ENCODE assay signal across 8 cellular contexts in the genomic region with DNA sequence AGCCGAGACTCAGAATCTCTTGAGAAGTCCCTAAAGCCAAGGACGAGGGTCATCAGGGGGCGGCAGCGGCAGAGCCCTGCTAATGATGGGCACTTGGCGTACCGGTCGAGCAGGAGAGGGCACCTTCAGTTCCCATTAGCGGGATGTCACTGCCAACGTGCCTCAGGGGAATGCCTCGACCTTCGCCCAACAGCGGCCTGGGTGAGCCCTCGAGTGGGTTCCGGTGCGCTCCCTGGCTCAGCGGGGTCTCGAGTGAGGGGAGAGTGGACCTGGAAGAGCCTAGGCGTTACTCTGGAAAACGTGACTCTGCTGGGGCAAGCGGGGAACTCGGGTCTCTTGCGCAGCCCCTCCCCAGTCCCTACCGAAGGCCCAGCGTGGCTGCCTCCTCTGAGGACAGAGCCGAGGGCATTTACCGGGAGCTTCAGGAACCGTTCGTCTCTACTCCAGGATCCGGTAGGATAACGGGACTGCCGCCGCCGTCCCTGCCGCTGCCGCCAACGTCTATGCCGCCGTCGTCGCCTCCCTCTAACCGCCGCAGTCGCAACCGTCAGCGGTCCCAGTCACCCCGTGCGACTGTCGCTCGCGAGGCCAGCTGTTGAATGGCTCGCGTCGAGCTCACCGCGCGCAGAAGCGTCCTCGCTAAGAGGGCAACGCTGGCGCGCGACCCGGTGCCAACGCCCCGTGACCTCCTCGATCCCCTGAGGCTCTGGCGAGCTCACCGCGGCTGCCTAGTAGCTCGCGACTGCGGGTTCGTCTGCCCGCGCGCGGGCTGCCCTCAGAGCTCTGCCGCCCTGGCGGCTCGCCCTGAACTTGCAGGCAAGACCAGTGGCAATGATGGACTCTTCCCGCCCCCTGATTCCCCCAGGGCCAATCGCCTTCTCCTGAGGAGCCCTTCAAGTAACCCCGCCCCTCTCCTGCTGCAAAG. TPM values are rescaled to one million over a fixed set of nuclear protein-coding genes. Genes with fewer than 3 reads are reported as not detected.
DNase-seq lines count a peak whose midpoint lies in the region; TF ChIP-seq lines count a peak whose summit lies in the region.

No MANE protein-coding gene starts in this region.

- no peak overlapping the region; the same call in 1 of the 2 replicates for H3K4me3 ChIP-seq in AG10803 (ENCODE audit: low read length)
- H3K4me3 ChIP-seq in SK-N-SH (ENCODE audit: low read depth in 2 of 2, low read length in 1 of 2) = no peak overlapping the region; a peak in 1 of 4 replicates
- peak overlapping the region in 1 of 4 donors; percentile 18 for H3K4me3 ChIP-seq in adrenal gland
- H3K4me3 ChIP-seq in iPS-15b (ENCODE audit: low read depth, low read length) = peak overlapping the region; percentile 48

- intact Hi-C loops in adrenal gland (cut with DNase I) (no loop called here), posterior vena cava (cut with DNase I) (no loop called here)

- POLR2A ChIA-PET in SK-N-SH (lab: Yijun Ruan, JAX) = no interaction called here

- CTCF ChIA-PET in SK-N-SH (lab: Yijun Ruan, JAX) = no interaction called here

- H3K36me3 ChIP-seq in SK-N-SH (replicated peaks in 1 of 2; ENCODE audit: control insufficient read depth in 1 of 2, insufficient read depth in 2 of 2, low read length in 1 of 2) (no peaks in the 10 kb centered on the region), adrenal gland (replicated peaks in 1 of 2) (no peaks in the 10 kb centered on the region), iPS-15b (ENCODE audit: control insufficient read depth, insufficient read depth, low read length) (no peaks in the 10 kb centered on the region)

- H3K9me3 ChIP-seq in SK-N-SH = no peaks in the 10 kb centered on the region
- no peaks in the 10 kb centered on the region for H3K9me3 ChIP-seq in adrenal gland (replicated peaks in 1 of 3)
- H3K9me3 ChIP-seq in iPS-15b (ENCODE audit: control insufficient read depth, insufficient read depth, low read length) = no peaks in the 10 kb centered on the region

- no peak for TF ChIP-seq EP300 in SK-N-SH (IDR thresholded peaks at IDR 0.05; ENCODE audit: borderline replicate concordance in 1 of 2, low read depth in 1 of 2, low read length in 1 of 2)

- no peak for TF ChIP-seq POLR2A in adrenal gland (IDR thresholded peaks at IDR 0.05)

- no peaks in the 10 kb centered on the region for H3K9me2 ChIP-seq in SK-N-SH

- TF ChIP-seq CTCF in AG10803 (conservative IDR thresholded peaks at IDR 0.05; ENCODE audit: low read length) (peak; percentile 15; the same call in 1 of the 2 replicates), SK-N-SH (IDR thresholded peaks at IDR 0.05) (peak; percentile 14; the same call in 1 of the 2 replicates), adrenal gland (IDR thresholded peaks at IDR 0.05) (peak in 2 of 6 experiments; percentile 17 to 30)

- H3K27ac ChIP-seq in SK-N-SH (ENCODE audit: low read depth in 2 of 2, low read length in 1 of 2) (no peak overlapping the region), adrenal gland (no peak overlapping the region)

- no peaks in the 10 kb centered on the region for H4K20me1 ChIP-seq in SK-N-SH (ENCODE audit: insufficient read depth)

- H3K79me2 ChIP-seq in SK-N-SH (ENCODE audit: insufficient read depth) = no peaks in the 10 kb centered on the region

- H3F3A ChIP-seq in SK-N-SH (replicated peaks; ENCODE audit: insufficient read depth) = no peaks in the 10 kb centered on the region

- DNase-seq in AG10803 (ENCODE audit: low read depth) (peak; percentile 46), SK-N-SH (peak; percentile 27), adrenal gland (peak in 6 of 7 donors; percentile 18 to 30 (median 25)), NCI-H446 treated with DMSO at 0.1 percent for 48 hours (lab: John Stamatoyannopoulos, UW) (no peak), posterior vena cava (ENCODE audit: low spot score) (no peak), NAMALWA (ENCODE audit: low spot score) (no peak)
- peak; percentile 48 for DNase-seq in stimulated activated CD4-positive, alpha-beta T cell treated with anti-CD3 and anti-CD28 coated beads, Interleukin-4, amount 100 ng/mL, for 1 hour

- H3K9ac ChIP-seq in SK-N-SH (no peak overlapping the region), iPS-15b (ENCODE audit: low read depth, low read length) (no peak overlapping the region)

- H3K4me2 ChIP-seq in SK-N-SH = no peak overlapping the region

- H3K4me1 ChIP-seq in SK-N-SH (ENCODE audit: control insufficient read depth in 1 of 2, insufficient read depth in 2 of 2, low read depth in 1 of 2, low read length in 1 of 2) (no peaks in the 10 kb centered on the region), adrenal gland (replicated peaks in 1 of 2) (no peaks in the 10 kb centered on the region), iPS-15b (ENCODE audit: control insufficient read depth, insufficient read depth, low read length) (no peaks in the 10 kb centered on the region)

- no peak overlapping the region for H2AFZ ChIP-seq in SK-N-SH (ENCODE audit: low read depth)

- WGBS in SK-N-SH (ENCODE audit: low lambda C conversion rate) = 75% methylated on average over 48 of the region's 83 CpGs
- 26 to 70% (median 56%) methylated on average over 2 to 83 of the region's 83 CpGs for WGBS in adrenal gland, 4 donors

- H3K27me3 ChIP-seq in SK-N-SH (ENCODE audit: insufficient read depth) (peaks cover 36% of the 10 kb centered on the region; the same call in 1 of the 2 replicates), adrenal gland (peaks cover 21% of the 10 kb centered on the region), iPS-15b (ENCODE audit: control insufficient read depth, insufficient read depth, low read length) (peaks cover 26% of the 10 kb centered on the region)

- no peak for TF ChIP-seq RAD21 in SK-N-SH (IDR thresholded peaks at IDR 0.05; ENCODE audit: low read length)

TF ChIP-seq in SK-N-SH, 30 proteins besides CTCF, POLR2A, EP300 and RAD21:
- no peak for TF ChIP-seq NFIC (IDR thresholded peaks at IDR 0.05; ENCODE audit: borderline replicate concordance)
- TF ChIP-seq, protein P1, sequence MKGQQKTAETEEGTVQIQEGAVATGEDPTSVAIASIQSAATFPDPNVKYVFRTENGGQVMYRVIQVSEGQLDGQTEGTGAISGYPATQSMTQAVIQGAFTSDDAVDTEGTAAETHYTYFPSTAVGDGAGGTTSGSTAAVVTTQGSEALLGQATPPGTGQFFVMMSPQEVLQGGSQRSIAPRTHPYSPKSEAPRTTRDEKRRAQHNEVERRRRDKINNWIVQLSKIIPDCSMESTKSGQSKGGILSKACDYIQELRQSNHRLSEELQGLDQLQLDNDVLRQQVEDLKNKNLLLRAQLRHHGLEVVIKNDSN (IDR thresholded peaks at IDR 0.05; ENCODE audit: borderline replicate concordance, low read depth) = no peak
TF ChIP-seq in SK-N-SH: peak in this region for 0.

RNA-seq across cellular contexts. Expression of a gene that starts 37.1 kb away (rescaled TPM):
- polyA plus RNA-seq in SK-N-SH (2012; rRNA removed) (65.3 and 77.6 TPM in 2 replicates), adrenal gland (100 to 1,000 TPM in 2 of 3 donors, 10 to 100 TPM in 1; 82.8 to 637 (median 141) TPM)
- 74.8 and 85.2 TPM in 2 replicates for polyA plus RNA-seq in SK-N-SH (2012; cell fraction: cytosol; rRNA removed)
- polyA plus RNA-seq in SK-N-SH (2012; cell fraction: nucleus; rRNA removed) = 30.7 and 38.7 TPM in 2 replicates
- total RNA-seq in adrenal gland (100 to 1,000 TPM; 165 to 434 (median 249) TPM), posterior vena cava (100 to 1,000 TPM in 1 of 2 donors, 10 to 100 TPM in 1; 96.4 to 126 TPM)

Comparison
In these comparisons a context has a peak if more than half of its experiments do, and no peak if none do; other contexts are left out.
1. DNase-seq: peak in AG10803 (single experiment), SK-N-SH (single experiment), adrenal gland (6 of 7) and stimulated activated CD4-positive, alpha-beta T cell treated with anti-CD3 and anti-CD28 coated beads, Interleukin-4, amount 100 ng/mL, for 1 hour (single experiment); none in NCI-H446 treated with DMSO at 0.1 percent for 48 hours (single experiment), posterior vena cava (single experiment) and NAMALWA (single experiment).